1 cellular context compared by ENCODE assay signal in genomic region chr5:138032572-138033274, GRCh38.
TF ChIP-seq lines count a peak whose summit lies in the region.

Gene FAM13B (minus strand): TSS chr5:138033079. CDS start chr5:138019111, 13,968 bp downstream.

TF ChIP-seq in HepG2, 621 proteins besides CTCF, POLR2A, EP300 and RAD21 (continued from another document and continues in another):
- TF ChIP-seq ZNF710 (CRISPR knock-in tag; IDR thresholded peaks at IDR 0.05; ENCODE audit: borderline replicate concordance) (peak; percentile 58; the same call in 1 of the 2 replicates), SRY (CRISPR knock-in tag; IDR thresholded peaks at IDR 0.05) (peak; percentile 77; the same call in 1 of the 2 replicates), ARID4A (CRISPR knock-in tag; IDR thresholded peaks at IDR 0.05; ENCODE audit: borderline replicate concordance) (peak; percentile 84), GTF3A (CRISPR knock-in tag; conservative IDR thresholded peaks at IDR 0.05) (peak; percentile 68; the same call in 1 of the 2 replicates), HOXA5 (CRISPR knock-in tag; IDR thresholded peaks at IDR 0.05) (0 out of 2 replicates have a peak, but pooled peaks have one; percentile 63), ZNF687 (CRISPR knock-in tag; IDR thresholded peaks at IDR 0.05) (peak; percentile 87), ZNF792 (CRISPR knock-in tag; IDR thresholded peaks at IDR 0.05) (peak; percentile 11; the same call in 1 of the 2 replicates), MTA1 (CRISPR knock-in tag; IDR thresholded peaks at IDR 0.05; ENCODE audit: borderline replicate concordance) (0 out of 2 replicates have a peak, but pooled peaks have one; percentile 41), ZBTB7B (CRISPR knock-in tag; IDR thresholded peaks at IDR 0.05) (peak; percentile 61; the same call in 1 of the 2 replicates), ZFP36L1 (CRISPR knock-in tag; IDR thresholded peaks at IDR 0.05) (0 out of 2 replicates have a peak, but pooled peaks have one; percentile 55), RNF2 (conservative IDR thresholded peaks at IDR 0.05; ENCODE audit: low read depth) (no peak), TSC22D2 (CRISPR knock-in tag; IDR thresholded peaks at IDR 0.05; ENCODE audit: borderline replicate concordance) (0 out of 2 replicates have a peak, but pooled peaks have one; percentile 58), ZNF24 (IDR thresholded peaks at IDR 0.05) (no peak), HMGXB3 (CRISPR knock-in tag; IDR thresholded peaks at IDR 0.05; ENCODE audit: borderline replicate concordance) (0 out of 2 replicates have a peak, but pooled peaks have one; percentile 26), CBX1 (IDR thresholded peaks at IDR 0.05; ENCODE audit: low read depth) (no peak), SALL2 (CRISPR knock-in tag; IDR thresholded peaks at IDR 0.05) (0 out of 2 replicates have a peak, but pooled peaks have one; percentile 36), BRD4 (CRISPR knock-in tag; IDR thresholded peaks at IDR 0.05) (peak; percentile 64; the same call in 1 of the 2 replicates), ZNF790 (CRISPR knock-in tag; IDR thresholded peaks at IDR 0.05; ENCODE audit: borderline replicate concordance) (peak; percentile 34; the same call in 1 of the 2 replicates), HNRNPL (IDR thresholded peaks at IDR 0.05; ENCODE audit: low read depth, low read length) (0 out of 2 replicates have a peak, but pooled peaks have one; percentile 16), ZNF558 (CRISPR knock-in tag; IDR thresholded peaks at IDR 0.05; ENCODE audit: borderline replicate concordance) (peak; percentile 76; the same call in 1 of the 2 replicates), TAF1 (CRISPR knock-in tag; IDR thresholded peaks at IDR 0.05) (peak; percentile 90), HHEX (CRISPR knock-in tag; IDR thresholded peaks at IDR 0.05) (no peak), ZBTB44 (CRISPR knock-in tag; IDR thresholded peaks at IDR 0.05) (peak; percentile 41; the same call in 1 of the 2 replicates), IRF1 (CRISPR knock-in tag; IDR thresholded peaks at IDR 0.05; ENCODE audit: low read depth) (peak; percentile 22; the same call in 1 of the 2 replicates), RBM39 (IDR thresholded peaks at IDR 0.05; ENCODE audit: low read depth, low read length, poor library complexity, severe bottlenecking) (peak; percentile 50), ZNF234 (CRISPR knock-in tag; conservative IDR thresholded peaks at IDR 0.05) (peak; percentile 91), ZFP91 (CRISPR knock-in tag; IDR thresholded peaks at IDR 0.05; ENCODE audit: borderline replicate concordance) (peak; percentile 82), ZNF205 (CRISPR knock-in tag; IDR thresholded peaks at IDR 0.05) (peak; percentile 69), ETV6 (CRISPR knock-in tag; conservative IDR thresholded peaks at IDR 0.05) (peak; percentile 54; the same call in 1 of the 2 replicates), GATA4 (IDR thresholded peaks at IDR 0.05; ENCODE audit: borderline replicate concordance, low read depth) (peak; percentile 61; the same call in 1 of the 2 replicates), ZNF543 (CRISPR knock-in tag; IDR thresholded peaks at IDR 0.05) (peak; percentile 70; the same call in 1 of the 2 replicates), E2F1 (CRISPR knock-in tag; IDR thresholded peaks at IDR 0.05) (peak; percentile 21; the same call in 1 of the 2 replicates), MXI1 (IDR thresholded peaks at IDR 0.05; ENCODE audit: borderline replicate concordance, low read depth, low read length) (no peak; the same call in 2 of the 3 replicates), ZFY (CRISPR knock-in tag; IDR thresholded peaks at IDR 0.05) (peak; percentile 84), ZBTB3 (CRISPR knock-in tag; IDR thresholded peaks at IDR 0.05; ENCODE audit: borderline replicate concordance, low read depth) (peak; percentile 84; the same call in 1 of the 2 replicates), ELF1 (CRISPR knock-in tag; IDR thresholded peaks at IDR 0.05) (peak; percentile 10)
